Comparison of ENCODE assay signal across 8 cellular contexts in genomic region chr1:155933591-155934096, GRCh38. TPM values are rescaled to one million over a fixed set of nuclear protein-coding genes. Genes with fewer than 3 reads are reported as not detected.
DNase-seq lines count a peak whose midpoint lies in the region; ATAC-seq, FAIRE-seq and TF ChIP-seq lines count a peak whose summit lies in the region.

No MANE protein-coding gene starts in this region.

- no peaks in the 10 kb centered on the region for H3K9me2 ChIP-seq in Loucy (replicated peaks; ENCODE audit: low read depth, low read length)

- intact Hi-C loops in ovary (cut with DNase I): no loop called here

- peak overlapping the region; percentile 88 for H3K4me2 ChIP-seq in Loucy (ENCODE audit: low read depth, low read length, poor library complexity, severe bottlenecking)

- peaks cover 32% of the 10 kb centered on the region for H3K4me1 ChIP-seq in Loucy (ENCODE audit: insufficient read depth, low read length, poor library complexity, severe bottlenecking)
- H3K4me1 ChIP-seq in ovary (ENCODE audit: insufficient read depth): peaks cover 10% of the 10 kb centered on the region

- H3K9ac ChIP-seq in Loucy (ENCODE audit: low read depth, low read length, poor library complexity, severe bottlenecking): peak overlapping the region; percentile 97

- H3K27ac ChIP-seq in epithelial cell of prostate (peak overlapping the region; percentile 92), ovary (peak overlapping the region; percentile 75 to 90)

- in situ Hi-C loops in GM13977 (cut with MboI; ENCODE audit: low pct_unique_long_range_greater_than_20kb, low sequenced_read_pairs, unreplicated experiment): no loop called here

- H3K36me3 ChIP-seq in Loucy (ENCODE audit: insufficient read depth, low read length): peaks cover 9% of the 10 kb centered on the region
- no peaks in the 10 kb centered on the region for H3K36me3 ChIP-seq in ovary

- H3K79me2 ChIP-seq in Loucy (ENCODE audit: insufficient read depth, low read length): peaks cover 54% of the 10 kb centered on the region

- H2AFZ ChIP-seq in Loucy (ENCODE audit: low read length): peak overlapping the region; percentile 47

- no peak for ATAC-seq in GM19324 (IDR thresholded peaks at IDR 0.05; ENCODE audit: low FRiP score, unreplicated experiment)

- no peak for FAIRE-seq in RCC 7860 (lab: Jason Lieb, UNC)

- DNase-seq in COLO668 (lab: John Stamatoyannopoulos, UW; ENCODE audit: unreplicated experiment) (peak; percentile 39), epithelial cell of prostate (ENCODE audit: low read depth, low spot score) (no peak), ovary (no peak), RCC 7860 (ENCODE audit: low spot score) (no peak), epidermal melanocyte (ENCODE audit: insufficient read length, low spot score) (no peak), GM13977 (ENCODE audit: low spot score) (no peak)

- H3K9me3 ChIP-seq in Loucy (ENCODE audit: insufficient read depth, low read depth, low read length) (no peaks in the 10 kb centered on the region), ovary (no peaks in the 10 kb centered on the region)

- H3K4me3 ChIP-seq in Loucy (ENCODE audit: low read length, poor library complexity, severe bottlenecking): peak overlapping the region; percentile 94
- peak overlapping the region; percentile 88 for H3K4me3 ChIP-seq in ovary

- 3 to 7% (median 4%) methylated on average over 10 of the region's 10 CpGs for WGBS in ovary, 3 donors

- TF ChIP-seq EP300 in ovary (IDR thresholded peaks at IDR 0.05): no peak

- no peaks in the 10 kb centered on the region for H3K27me3 ChIP-seq in Loucy (ENCODE audit: insufficient read depth, low read length, poor library complexity, severe bottlenecking)
- H3K27me3 ChIP-seq in ovary: no peaks in the 10 kb centered on the region

- TF ChIP-seq CTCF in Loucy (conservative IDR thresholded peaks at IDR 0.05; ENCODE audit: low read length) (no peak), ovary (IDR thresholded peaks at IDR 0.05) (no peak), GM13977 (IDR thresholded peaks at IDR 0.05; ENCODE audit: extremely low read depth, insufficient read depth, missing control alignments) (no peak)

- no peak for TF ChIP-seq POLR2A in ovary (IDR thresholded peaks at IDR 0.05)

- peaks cover 50% of the 10 kb centered on the region for H4K20me1 ChIP-seq in Loucy (ENCODE audit: insufficient read depth, low read length, poor library complexity, severe bottlenecking)

- H3F3A ChIP-seq in Loucy (ENCODE audit: low read depth): no peaks in the 10 kb centered on the region

RNA-seq across cellular contexts. Expression of gene KHDC4, which starts 0.6 kb away (rescaled TPM):
- total RNA-seq in ovary: 10 to 100 TPM; 38.1 to 61.1 (median 46.4) TPM
- 10 to 100 TPM; 35.4 to 47.1 TPM for polyA plus RNA-seq in ovary

RNA-seq across cellular contexts. Expression of gene RXFP4, which starts 7.8 kb away (rescaled TPM):
- total RNA-seq in ovary: not detected
- polyA plus RNA-seq in ovary: not detected

RNA-seq across cellular contexts. Expression of gene RIT1, which starts 22.5 kb away (rescaled TPM):
- total RNA-seq in ovary: 10 to 100 TPM; 10.9 to 26.9 (median 23.0) TPM
- 10 to 100 TPM in 1 of 2 donors, 1 to 10 TPM in 1; 8.6 to 20.2 TPM for polyA plus RNA-seq in ovary

RNA-seq across cellular contexts. Expression of gene ARHGEF2, which starts 44.7 kb away (rescaled TPM):
- 100 to 1,000 TPM in 1 of 7 donors, 10 to 100 TPM in 6; 41.0 to 221 (median 63.3) TPM for total RNA-seq in ovary
- 100 to 1,000 TPM in 1 of 2 donors, 10 to 100 TPM in 1; 36.3 to 108 TPM for polyA plus RNA-seq in ovary
